In genomic region chr3:183931881-183932280, GRCh38 we compare ENCODE assay signal across 18 cellular contexts. TPM values are rescaled to one million over a fixed set of nuclear protein-coding genes. Genes with fewer than 3 reads are reported as not detected.
DNase-seq lines count a peak whose midpoint lies in the region; ATAC-seq and TF ChIP-seq lines count a peak whose summit lies in the region.
"Had no signal": no experiment of that assay in that cellular context is flagged by ENCODE, and none has a peak within 500 bp of the region (broad histone marks: within the 10 kb centered on the region; RNA-seq: fewer than 3 reads in every experiment).

No MANE protein-coding gene starts in this region.

- H4K20me1 ChIP-seq in PC-9 (ENCODE audit: insufficient read depth): no peaks in the 10 kb centered on the region

- H3K79me2 ChIP-seq in PC-9 (ENCODE audit: low read depth): no peaks in the 10 kb centered on the region

- TF ChIP-seq CTCF in heart right ventricle (IDR thresholded peaks at IDR 0.05) (no peak), right atrium auricular region (IDR thresholded peaks at IDR 0.05) (no peak), PC-9 (conservative IDR thresholded peaks at IDR 0.05) (no peak), left ventricle myocardium inferior (IDR thresholded peaks at IDR 0.05; ENCODE audit: borderline replicate concordance) (no peak), upper lobe of right lung (IDR thresholded peaks at IDR 0.05) (no peak)

- H3F3A ChIP-seq in PC-9 (ENCODE audit: insufficient read depth, low read depth): peaks cover 14% of the 10 kb centered on the region; the same call in 1 of the 2 replicates

- BruUV-seq in PC-9 (replicated peaks; lab: Mats Ljungman, UMichigan): no TSS peak

- H3K4me1 ChIP-seq in heart right ventricle (peaks cover 0 to 21% (median 9%) of the 10 kb centered on the region in 9 donors), right atrium auricular region (peaks cover 0 to 5% of the 10 kb centered on the region in 2 donors), PC-9 (replicated peaks; ENCODE audit: insufficient read depth) (no peaks in the 10 kb centered on the region), left ventricle myocardium inferior (peaks cover 24% of the 10 kb centered on the region), upper lobe of right lung (no peaks in the 10 kb centered on the region)

- H3K27ac ChIP-seq in heart right ventricle (peak overlapping the region in 2 of 10 donors; percentile 22 to 23), right atrium auricular region (peak overlapping the region in 1 of 2 donors; percentile 61), PC-9 (0 out of 2 replicates have a peak overlapping the region, but pooled peaks have one; percentile 1), left ventricle myocardium inferior (replicated peaks) (peak overlapping the region; percentile 42), upper lobe of right lung (no peak overlapping the region)

- H3K9me3 ChIP-seq in heart right ventricle (no peaks in the 10 kb centered on the region), right atrium auricular region (no peaks in the 10 kb centered on the region), PC-9 (ENCODE audit: insufficient read depth, low read depth) (no peaks in the 10 kb centered on the region), left ventricle myocardium inferior (replicated peaks) (no peaks in the 10 kb centered on the region), upper lobe of right lung (no peaks in the 10 kb centered on the region)

- no peak for DNase-seq in heart right ventricle
- DNase-seq in right atrium auricular region (ENCODE audit: low spot score): no peak
- DNase-seq in PC-9: no peak
- DNase-seq in left ventricle myocardium inferior: no peak
- DNase-seq in myocyte (ENCODE audit: low read depth): peak; percentile 11
- DNase-seq in upper lobe of right lung: no peak
- DNase-seq in NCI-H446 treated with DMSO at 0.1 percent for 48 hours (lab: John Stamatoyannopoulos, UW): no peak
- DNase-seq: CD4-positive, alpha-beta T cell; CD8-positive, alpha-beta memory T cell; DMS 273 treated with DMSO at 0.1 percent for 48 hours; DMS79; EL; GDM1; H9 had no signal

- H3K27me3 ChIP-seq in heart right ventricle (no peaks in the 10 kb centered on the region), right atrium auricular region (no peaks in the 10 kb centered on the region), PC-9 (ENCODE audit: insufficient read depth, low read depth) (no peaks in the 10 kb centered on the region), left ventricle myocardium inferior (ENCODE audit: low read depth) (no peaks in the 10 kb centered on the region), upper lobe of right lung (no peaks in the 10 kb centered on the region)

- intact Hi-C loops in heart right ventricle (cut with DNase I) (no loop called here), PC-9 (cut with micrococcal nuclease; ENCODE audit: unreplicated experiment) (no loop called here), left ventricle myocardium inferior (cut with micrococcal nuclease) (no loop called here), upper lobe of right lung (cut with DNase I) (no loop called here)

- ATAC-seq in heart right ventricle: peak in 5 of 8 donors; percentile 50 to 88 (median 61)
- no peak for ATAC-seq in SK-N-SH treated with all-trans-retinoic acid at 6 μM for 48 hours
- no peak for ATAC-seq in upper lobe of right lung
- ATAC-seq: GM12878, GM23338, HCT116 had no signal

- H3K4me3 ChIP-seq in heart right ventricle: no peak overlapping the region
- H3K4me3 ChIP-seq in right atrium auricular region: no peak overlapping the region
- H3K4me3 ChIP-seq in PC-9: no peak overlapping the region
- H3K4me3 ChIP-seq in left ventricle myocardium inferior: no peak overlapping the region
- no peak overlapping the region for H3K4me3 ChIP-seq in upper lobe of right lung
- H3K4me3 ChIP-seq: GM12878, GM23338 had no signal

- H2AFZ ChIP-seq in PC-9: no peak overlapping the region
- H2AFZ ChIP-seq: GM23338 had no signal

- H3K9me2 ChIP-seq in PC-9 (ENCODE audit: insufficient read depth): no peaks in the 10 kb centered on the region

- H3K36me3 ChIP-seq in heart right ventricle (peaks cover 0 to 99% (median 18%) of the 10 kb centered on the region in 9 donors), right atrium auricular region (peaks cover 44% of the 10 kb centered on the region), PC-9 (ENCODE audit: low read depth) (peaks cover 43% of the 10 kb centered on the region), left ventricle myocardium inferior (peaks cover 80% of the 10 kb centered on the region), upper lobe of right lung (peaks cover 14% of the 10 kb centered on the region)

- CTCF ChIA-PET in PC-9 (lab: Charles Lee): interaction anchor here (0.6 kb wide), 1 partner anchor 86 kb away, joined by 3 read pairs; no protein-coding TSS in a partner anchor

- POLR2A ChIA-PET in PC-9 (lab: Charles Lee; ENCODE audit: unreplicated experiment): no interaction called here

- no peak overlapping the region for H3K4me2 ChIP-seq in PC-9
- H3K4me2 ChIP-seq: GM23338 had no signal

- WGBS in heart right ventricle, 2 donors: 54 to 60% methylated on average over 2 of the region's 2 CpGs

TF ChIP-seq in SK-N-SH treated with all-trans-retinoic acid at 6 μM for 48 hours, 23 proteins besides CTCF, POLR2A, EP300 and RAD21:
- TF ChIP-seq TOX (CRISPR knock-in tag; IDR thresholded peaks at IDR 0.05; ENCODE audit: borderline replicate concordance) (no peak), RARB (CRISPR knock-in tag; IDR thresholded peaks at IDR 0.05) (no peak), POU6F1 (CRISPR knock-in tag; IDR thresholded peaks at IDR 0.05; ENCODE audit: borderline replicate concordance, low read depth) (no peak), ISL1 (CRISPR knock-in tag; IDR thresholded peaks at IDR 0.05) (no peak), TSHZ2 (CRISPR knock-in tag; IDR thresholded peaks at IDR 0.05) (no peak), BACH2 (CRISPR knock-in tag; IDR thresholded peaks at IDR 0.05; ENCODE audit: borderline replicate concordance) (no peak)

RNA-seq across cellular contexts. Expression of gene PARL, which starts 47.2 kb away (rescaled TPM):
- total RNA-seq in heart right ventricle (10 to 100 TPM; 52.7 to 70.6 (median 60.7) TPM), right atrium auricular region (10 to 100 TPM; 34.1 to 58.3 TPM), PC-9 (2021) (109 and 180 TPM in 2 replicates), left ventricle myocardium inferior (52.8 TPM), myocyte (37.9 and 40.4 TPM in 2 replicates), upper lobe of right lung (44.8 TPM)
- 100 to 1,000 TPM in 1 of 2 donors, 10 to 100 TPM in 1; 45.8 to 113 TPM for polyA plus RNA-seq in heart right ventricle
- 49.6 TPM for polyA plus RNA-seq in myocyte (2012)

Comparison
In these comparisons a context has a peak if more than half of its experiments do, and no peak if none do; other contexts are left out.
1. ATAC-seq: peak in heart right ventricle (5 of 8); none in SK-N-SH treated with all-trans-retinoic acid at 6 μM for 48 hours (single experiment) and upper lobe of right lung (single experiment).